1 cellular context compared by ENCODE assay signal in the genomic region with DNA sequence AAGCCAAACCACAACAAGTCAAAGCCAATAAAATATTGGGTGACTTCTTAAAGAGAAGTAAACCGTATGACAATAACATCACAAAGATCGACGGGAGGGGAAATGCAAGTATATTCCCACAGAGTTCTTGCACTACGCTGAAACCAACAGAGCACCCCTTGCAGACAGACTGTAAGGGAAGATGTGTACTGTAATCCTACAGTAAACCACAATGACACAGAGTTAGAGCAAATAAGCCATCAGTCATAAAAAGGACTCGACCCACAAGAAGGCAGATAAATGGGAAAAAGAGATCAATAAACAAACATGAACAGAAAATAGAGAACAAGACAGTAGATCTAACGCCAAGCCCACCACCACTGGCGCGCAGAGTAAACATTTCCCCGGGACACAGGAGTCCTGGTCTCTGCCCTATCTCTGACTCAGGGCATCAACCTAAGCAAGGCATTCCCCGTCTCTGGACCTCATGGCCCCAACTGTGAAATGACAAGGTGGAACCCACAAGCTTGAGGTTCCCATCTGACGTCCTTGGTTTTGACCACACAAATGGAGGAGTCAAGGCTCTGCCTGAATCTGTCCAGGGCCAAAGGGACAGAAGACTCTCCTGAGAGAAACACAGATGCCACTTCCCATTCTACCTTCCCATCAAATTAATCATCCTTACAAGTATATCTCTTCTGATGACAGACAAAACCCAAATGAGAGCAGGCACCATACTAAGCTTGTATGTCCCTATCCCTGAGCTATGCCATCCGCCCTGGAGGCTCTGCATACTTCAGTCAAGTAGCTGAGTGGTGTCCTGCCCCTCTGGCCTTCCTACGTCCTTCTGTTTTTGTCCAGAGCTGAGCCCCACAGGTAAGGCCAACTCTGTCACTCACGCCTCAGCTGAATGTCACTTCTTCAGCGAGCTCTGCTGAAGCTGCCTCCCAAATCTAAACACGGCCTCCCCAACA.
TF ChIP-seq lines count a peak whose summit lies in the region.

No MANE protein-coding gene starts in this region.

TF ChIP-seq in K562, 482 proteins besides CTCF, POLR2A, EP300 and RAD21:
- TF ChIP-seq ZNF57 (CRISPR knock-in tag; IDR thresholded peaks at IDR 0.05) (no peak), MECOM (CRISPR knock-in tag; IDR thresholded peaks at IDR 0.05) (no peak), BCOR (IDR thresholded peaks at IDR 0.05) (no peak), ZNF143 (CRISPR knock-in tag; IDR thresholded peaks at IDR 0.05) (no peak), POLR2H (tag; IDR thresholded peaks at IDR 0.05; ENCODE audit: low read depth) (no peak), DPF2 (IDR thresholded peaks at IDR 0.05) (no peak), NCOR1 (IDR thresholded peaks at IDR 0.05) (no peak), TBL1XR1 (IDR thresholded peaks at IDR 0.05; ENCODE audit: low read length in 2 of 2) (no peak), SIN3A (IDR thresholded peaks at IDR 0.05; ENCODE audit: borderline replicate concordance in 2 of 2, control insufficient read depth in 1 of 2, low read depth in 2 of 2, low read length in 2 of 2) (no peak), ARHGAP35 (IDR thresholded peaks at IDR 0.05; ENCODE audit: partially characterized antibody) (no peak), ZNF76 (CRISPR knock-in tag; IDR thresholded peaks at IDR 0.05; ENCODE audit: borderline replicate concordance) (no peak), MTA3 (IDR thresholded peaks at IDR 0.05; ENCODE audit: borderline replicate concordance) (no peak), XRCC4 (IDR thresholded peaks at IDR 0.05; ENCODE audit: extremely low read depth, insufficient read depth, insufficient read length) (no peak), MBD2 (IDR thresholded peaks at IDR 0.05; ENCODE audit: borderline replicate concordance, low read depth) (no peak)
- TF ChIP-seq, protein P1, sequence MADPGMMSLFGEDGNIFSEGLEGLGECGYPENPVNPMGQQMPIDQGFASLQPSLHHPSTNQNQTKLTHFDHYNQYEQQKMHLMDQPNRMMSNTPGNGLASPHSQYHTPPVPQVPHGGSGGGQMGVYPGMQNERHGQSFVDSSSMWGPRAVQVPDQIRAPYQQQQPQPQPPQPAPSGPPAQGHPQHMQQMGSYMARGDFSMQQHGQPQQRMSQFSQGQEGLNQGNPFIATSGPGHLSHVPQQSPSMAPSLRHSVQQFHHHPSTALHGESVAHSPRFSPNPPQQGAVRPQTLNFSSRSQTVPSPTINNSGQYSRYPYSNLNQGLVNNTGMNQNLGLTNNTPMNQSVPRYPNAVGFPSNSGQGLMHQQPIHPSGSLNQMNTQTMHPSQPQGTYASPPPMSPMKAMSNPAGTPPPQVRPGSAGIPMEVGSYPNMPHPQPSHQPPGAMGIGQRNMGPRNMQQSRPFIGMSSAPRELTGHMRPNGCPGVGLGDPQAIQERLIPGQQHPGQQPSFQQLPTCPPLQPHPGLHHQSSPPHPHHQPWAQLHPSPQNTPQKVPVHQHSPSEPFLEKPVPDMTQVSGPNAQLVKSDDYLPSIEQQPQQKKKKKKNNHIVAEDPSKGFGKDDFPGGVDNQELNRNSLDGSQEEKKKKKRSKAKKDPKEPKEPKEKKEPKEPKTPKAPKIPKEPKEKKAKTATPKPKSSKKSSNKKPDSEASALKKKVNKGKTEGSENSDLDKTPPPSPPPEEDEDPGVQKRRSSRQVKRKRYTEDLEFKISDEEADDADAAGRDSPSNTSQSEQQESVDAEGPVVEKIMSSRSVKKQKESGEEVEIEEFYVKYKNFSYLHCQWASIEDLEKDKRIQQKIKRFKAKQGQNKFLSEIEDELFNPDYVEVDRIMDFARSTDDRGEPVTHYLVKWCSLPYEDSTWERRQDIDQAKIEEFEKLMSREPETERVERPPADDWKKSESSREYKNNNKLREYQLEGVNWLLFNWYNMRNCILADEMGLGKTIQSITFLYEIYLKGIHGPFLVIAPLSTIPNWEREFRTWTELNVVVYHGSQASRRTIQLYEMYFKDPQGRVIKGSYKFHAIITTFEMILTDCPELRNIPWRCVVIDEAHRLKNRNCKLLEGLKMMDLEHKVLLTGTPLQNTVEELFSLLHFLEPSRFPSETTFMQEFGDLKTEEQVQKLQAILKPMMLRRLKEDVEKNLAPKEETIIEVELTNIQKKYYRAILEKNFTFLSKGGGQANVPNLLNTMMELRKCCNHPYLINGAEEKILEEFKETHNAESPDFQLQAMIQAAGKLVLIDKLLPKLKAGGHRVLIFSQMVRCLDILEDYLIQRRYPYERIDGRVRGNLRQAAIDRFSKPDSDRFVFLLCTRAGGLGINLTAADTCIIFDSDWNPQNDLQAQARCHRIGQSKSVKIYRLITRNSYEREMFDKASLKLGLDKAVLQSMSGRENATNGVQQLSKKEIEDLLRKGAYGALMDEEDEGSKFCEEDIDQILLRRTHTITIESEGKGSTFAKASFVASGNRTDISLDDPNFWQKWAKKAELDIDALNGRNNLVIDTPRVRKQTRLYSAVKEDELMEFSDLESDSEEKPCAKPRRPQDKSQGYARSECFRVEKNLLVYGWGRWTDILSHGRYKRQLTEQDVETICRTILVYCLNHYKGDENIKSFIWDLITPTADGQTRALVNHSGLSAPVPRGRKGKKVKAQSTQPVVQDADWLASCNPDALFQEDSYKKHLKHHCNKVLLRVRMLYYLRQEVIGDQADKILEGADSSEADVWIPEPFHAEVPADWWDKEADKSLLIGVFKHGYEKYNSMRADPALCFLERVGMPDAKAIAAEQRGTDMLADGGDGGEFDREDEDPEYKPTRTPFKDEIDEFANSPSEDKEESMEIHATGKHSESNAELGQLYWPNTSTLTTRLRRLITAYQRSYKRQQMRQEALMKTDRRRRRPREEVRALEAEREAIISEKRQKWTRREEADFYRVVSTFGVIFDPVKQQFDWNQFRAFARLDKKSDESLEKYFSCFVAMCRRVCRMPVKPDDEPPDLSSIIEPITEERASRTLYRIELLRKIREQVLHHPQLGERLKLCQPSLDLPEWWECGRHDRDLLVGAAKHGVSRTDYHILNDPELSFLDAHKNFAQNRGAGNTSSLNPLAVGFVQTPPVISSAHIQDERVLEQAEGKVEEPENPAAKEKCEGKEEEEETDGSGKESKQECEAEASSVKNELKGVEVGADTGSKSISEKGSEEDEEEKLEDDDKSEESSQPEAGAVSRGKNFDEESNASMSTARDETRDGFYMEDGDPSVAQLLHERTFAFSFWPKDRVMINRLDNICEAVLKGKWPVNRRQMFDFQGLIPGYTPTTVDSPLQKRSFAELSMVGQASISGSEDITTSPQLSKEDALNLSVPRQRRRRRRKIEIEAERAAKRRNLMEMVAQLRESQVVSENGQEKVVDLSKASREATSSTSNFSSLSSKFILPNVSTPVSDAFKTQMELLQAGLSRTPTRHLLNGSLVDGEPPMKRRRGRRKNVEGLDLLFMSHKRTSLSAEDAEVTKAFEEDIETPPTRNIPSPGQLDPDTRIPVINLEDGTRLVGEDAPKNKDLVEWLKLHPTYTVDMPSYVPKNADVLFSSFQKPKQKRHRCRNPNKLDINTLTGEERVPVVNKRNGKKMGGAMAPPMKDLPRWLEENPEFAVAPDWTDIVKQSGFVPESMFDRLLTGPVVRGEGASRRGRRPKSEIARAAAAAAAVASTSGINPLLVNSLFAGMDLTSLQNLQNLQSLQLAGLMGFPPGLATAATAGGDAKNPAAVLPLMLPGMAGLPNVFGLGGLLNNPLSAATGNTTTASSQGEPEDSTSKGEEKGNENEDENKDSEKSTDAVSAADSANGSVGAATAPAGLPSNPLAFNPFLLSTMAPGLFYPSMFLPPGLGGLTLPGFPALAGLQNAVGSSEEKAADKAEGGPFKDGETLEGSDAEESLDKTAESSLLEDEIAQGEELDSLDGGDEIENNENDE (IDR thresholded peaks at IDR 0.05; ENCODE audit: low read depth, low read length) = no peak
- TF ChIP-seq, protein P2, sequence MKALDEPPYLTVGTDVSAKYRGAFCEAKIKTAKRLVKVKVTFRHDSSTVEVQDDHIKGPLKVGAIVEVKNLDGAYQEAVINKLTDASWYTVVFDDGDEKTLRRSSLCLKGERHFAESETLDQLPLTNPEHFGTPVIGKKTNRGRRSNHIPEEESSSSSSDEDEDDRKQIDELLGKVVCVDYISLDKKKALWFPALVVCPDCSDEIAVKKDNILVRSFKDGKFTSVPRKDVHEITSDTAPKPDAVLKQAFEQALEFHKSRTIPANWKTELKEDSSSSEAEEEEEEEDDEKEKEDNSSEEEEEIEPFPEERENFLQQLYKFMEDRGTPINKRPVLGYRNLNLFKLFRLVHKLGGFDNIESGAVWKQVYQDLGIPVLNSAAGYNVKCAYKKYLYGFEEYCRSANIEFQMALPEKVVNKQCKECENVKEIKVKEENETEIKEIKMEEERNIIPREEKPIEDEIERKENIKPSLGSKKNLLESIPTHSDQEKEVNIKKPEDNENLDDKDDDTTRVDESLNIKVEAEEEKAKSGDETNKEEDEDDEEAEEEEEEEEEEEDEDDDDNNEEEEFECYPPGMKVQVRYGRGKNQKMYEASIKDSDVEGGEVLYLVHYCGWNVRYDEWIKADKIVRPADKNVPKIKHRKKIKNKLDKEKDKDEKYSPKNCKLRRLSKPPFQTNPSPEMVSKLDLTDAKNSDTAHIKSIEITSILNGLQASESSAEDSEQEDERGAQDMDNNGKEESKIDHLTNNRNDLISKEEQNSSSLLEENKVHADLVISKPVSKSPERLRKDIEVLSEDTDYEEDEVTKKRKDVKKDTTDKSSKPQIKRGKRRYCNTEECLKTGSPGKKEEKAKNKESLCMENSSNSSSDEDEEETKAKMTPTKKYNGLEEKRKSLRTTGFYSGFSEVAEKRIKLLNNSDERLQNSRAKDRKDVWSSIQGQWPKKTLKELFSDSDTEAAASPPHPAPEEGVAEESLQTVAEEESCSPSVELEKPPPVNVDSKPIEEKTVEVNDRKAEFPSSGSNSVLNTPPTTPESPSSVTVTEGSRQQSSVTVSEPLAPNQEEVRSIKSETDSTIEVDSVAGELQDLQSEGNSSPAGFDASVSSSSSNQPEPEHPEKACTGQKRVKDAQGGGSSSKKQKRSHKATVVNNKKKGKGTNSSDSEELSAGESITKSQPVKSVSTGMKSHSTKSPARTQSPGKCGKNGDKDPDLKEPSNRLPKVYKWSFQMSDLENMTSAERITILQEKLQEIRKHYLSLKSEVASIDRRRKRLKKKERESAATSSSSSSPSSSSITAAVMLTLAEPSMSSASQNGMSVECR (CRISPR knock-in tag; IDR thresholded peaks at IDR 0.05) = no peak
- TF ChIP-seq, protein P3, sequence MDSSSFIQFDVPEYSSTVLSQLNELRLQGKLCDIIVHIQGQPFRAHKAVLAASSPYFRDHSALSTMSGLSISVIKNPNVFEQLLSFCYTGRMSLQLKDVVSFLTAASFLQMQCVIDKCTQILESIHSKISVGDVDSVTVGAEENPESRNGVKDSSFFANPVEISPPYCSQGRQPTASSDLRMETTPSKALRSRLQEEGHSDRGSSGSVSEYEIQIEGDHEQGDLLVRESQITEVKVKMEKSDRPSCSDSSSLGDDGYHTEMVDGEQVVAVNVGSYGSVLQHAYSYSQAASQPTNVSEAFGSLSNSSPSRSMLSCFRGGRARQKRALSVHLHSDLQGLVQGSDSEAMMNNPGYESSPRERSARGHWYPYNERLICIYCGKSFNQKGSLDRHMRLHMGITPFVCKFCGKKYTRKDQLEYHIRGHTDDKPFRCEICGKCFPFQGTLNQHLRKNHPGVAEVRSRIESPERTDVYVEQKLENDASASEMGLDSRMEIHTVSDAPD (CRISPR knock-in tag; IDR thresholded peaks at IDR 0.05) = no peak
- TF ChIP-seq, protein P4, sequence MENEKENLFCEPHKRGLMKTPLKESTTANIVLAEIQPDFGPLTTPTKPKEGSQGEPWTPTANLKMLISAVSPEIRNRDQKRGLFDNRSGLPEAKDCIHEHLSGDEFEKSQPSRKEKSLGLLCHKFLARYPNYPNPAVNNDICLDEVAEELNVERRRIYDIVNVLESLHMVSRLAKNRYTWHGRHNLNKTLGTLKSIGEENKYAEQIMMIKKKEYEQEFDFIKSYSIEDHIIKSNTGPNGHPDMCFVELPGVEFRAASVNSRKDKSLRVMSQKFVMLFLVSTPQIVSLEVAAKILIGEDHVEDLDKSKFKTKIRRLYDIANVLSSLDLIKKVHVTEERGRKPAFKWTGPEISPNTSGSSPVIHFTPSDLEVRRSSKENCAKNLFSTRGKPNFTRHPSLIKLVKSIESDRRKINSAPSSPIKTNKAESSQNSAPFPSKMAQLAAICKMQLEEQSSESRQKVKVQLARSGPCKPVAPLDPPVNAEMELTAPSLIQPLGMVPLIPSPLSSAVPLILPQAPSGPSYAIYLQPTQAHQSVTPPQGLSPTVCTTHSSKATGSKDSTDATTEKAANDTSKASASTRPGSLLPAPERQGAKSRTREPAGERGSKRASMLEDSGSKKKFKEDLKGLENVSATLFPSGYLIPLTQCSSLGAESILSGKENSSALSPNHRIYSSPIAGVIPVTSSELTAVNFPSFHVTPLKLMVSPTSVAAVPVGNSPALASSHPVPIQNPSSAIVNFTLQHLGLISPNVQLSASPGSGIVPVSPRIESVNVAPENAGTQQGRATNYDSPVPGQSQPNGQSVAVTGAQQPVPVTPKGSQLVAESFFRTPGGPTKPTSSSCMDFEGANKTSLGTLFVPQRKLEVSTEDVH (IDR thresholded peaks at IDR 0.05; ENCODE audit: low read depth, partially characterized antibody) = no peak
- TF ChIP-seq, protein P5, sequence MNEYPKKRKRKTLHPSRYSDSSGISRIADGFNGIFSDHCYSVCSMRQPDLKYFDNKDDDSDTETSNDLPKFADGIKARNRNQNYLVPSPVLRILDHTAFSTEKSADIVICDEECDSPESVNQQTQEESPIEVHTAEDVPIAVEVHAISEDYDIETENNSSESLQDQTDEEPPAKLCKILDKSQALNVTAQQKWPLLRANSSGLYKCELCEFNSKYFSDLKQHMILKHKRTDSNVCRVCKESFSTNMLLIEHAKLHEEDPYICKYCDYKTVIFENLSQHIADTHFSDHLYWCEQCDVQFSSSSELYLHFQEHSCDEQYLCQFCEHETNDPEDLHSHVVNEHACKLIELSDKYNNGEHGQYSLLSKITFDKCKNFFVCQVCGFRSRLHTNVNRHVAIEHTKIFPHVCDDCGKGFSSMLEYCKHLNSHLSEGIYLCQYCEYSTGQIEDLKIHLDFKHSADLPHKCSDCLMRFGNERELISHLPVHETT (CRISPR knock-in tag; conservative IDR thresholded peaks at IDR 0.05 in 1 of 2, IDR thresholded peaks at IDR 0.05 in 1 of 2) = no peak
- TF ChIP-seq, protein P6, sequence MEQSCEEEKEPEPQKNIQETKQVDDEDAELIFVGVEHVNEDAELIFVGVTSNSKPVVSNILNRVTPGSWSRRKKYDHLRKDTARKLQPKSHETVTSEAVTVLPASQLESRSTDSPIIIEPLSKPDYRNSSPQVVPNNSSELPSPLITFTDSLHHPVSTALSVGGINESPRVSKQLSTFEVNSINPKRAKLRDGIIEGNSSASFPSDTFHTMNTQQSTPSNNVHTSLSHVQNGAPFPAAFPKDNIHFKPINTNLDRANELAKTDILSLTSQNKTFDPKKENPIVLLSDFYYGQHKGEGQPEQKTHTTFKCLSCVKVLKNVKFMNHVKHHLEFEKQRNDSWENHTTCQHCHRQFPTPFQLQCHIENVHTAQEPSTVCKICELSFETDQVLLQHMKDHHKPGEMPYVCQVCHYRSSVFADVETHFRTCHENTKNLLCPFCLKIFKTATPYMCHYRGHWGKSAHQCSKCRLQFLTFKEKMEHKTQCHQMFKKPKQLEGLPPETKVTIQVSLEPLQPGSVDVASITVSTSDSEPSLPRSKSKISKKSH (CRISPR knock-in tag; IDR thresholded peaks at IDR 0.05) = no peak
